Comparison of ENCODE assay signal across 22 cellular contexts in the genomic region with DNA sequence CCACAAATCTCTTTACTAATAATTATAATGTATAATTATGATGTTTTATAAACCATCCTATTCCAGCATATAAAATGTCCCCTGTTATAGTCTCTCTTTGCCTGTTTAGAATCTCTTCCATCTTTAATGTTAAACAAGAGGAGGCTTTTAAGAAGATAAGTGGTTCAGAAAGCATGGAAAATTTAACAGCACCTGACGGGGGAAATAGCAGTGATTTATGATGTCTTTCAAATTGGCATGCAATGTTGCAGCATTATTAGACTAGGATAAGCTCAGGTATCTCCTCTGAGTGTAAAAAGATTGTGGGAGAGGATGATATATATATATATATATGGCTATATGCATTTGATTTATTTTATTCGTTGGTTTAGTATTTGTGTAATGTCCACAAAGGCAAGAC. TPM values are rescaled to one million over a fixed set of nuclear protein-coding genes. Genes with fewer than 3 reads are reported as not detected.
DNase-seq lines count a peak whose midpoint lies in the region; ATAC-seq, FAIRE-seq and TF ChIP-seq lines count a peak whose summit lies in the region.
"Had no signal": no experiment of that assay in that cellular context is flagged by ENCODE, and none has a peak within 500 bp of the region (broad histone marks: within the 10 kb centered on the region; RNA-seq: fewer than 3 reads in every experiment).

No MANE protein-coding gene starts in this region.

- WGBS in K562 (ENCODE audit: insufficient coverage, low coverage, missing lambda C conversion rate): 0% methylated on average over 2 of the region's 2 CpGs

- DNase-seq in NCI-H1436 (lab: John Stamatoyannopoulos, UW) (peak; percentile 9), NCI-H1436 treated with DMSO at 0.1 percent for 48 hours (lab: John Stamatoyannopoulos, UW) (no peak), NCI-H187 (lab: John Stamatoyannopoulos, UW) (peak; percentile 19 to 38), K562 (ENCODE audit: extremely low read depth in 1 of 4, low spot score in 3 of 4) (no peak), gastrocnemius medialis (no peak), GDM1 (lab: John Stamatoyannopoulos, UW) (no peak), iPS-NIHi11 (ENCODE audit: low spot score) (no peak)
- DNase-seq: 8988T; activated CD4-positive, alpha-beta T cell treated with anti-CD3 and anti-CD28 coated beads for 4 hours; BE2C; effector CD4-positive, alpha-beta T cell; esophagus squamous epithelium; NCI-H1694 treated with DMSO at 0.1 percent for 48 hours; stimulated activated CD4-positive, alpha-beta T cell treated with anti-CD3 and anti-CD28 coated beads, Interleukin-4, amount 100 ng/mL, for 4 hours; stomach; SW 1271 had no signal

- no peak for ATAC-seq in K562
- no peak for ATAC-seq in gastrocnemius medialis
- ATAC-seq in GM19452 (IDR thresholded peaks at IDR 0.05; ENCODE audit: unreplicated experiment): no peak

- H3K79me2 ChIP-seq in K562 (ENCODE audit: control insufficient read depth, insufficient read depth, low read length): no peaks in the 10 kb centered on the region

- TF ChIP-seq CTCF in K562 (IDR thresholded peaks at IDR 0.05 in 2 of 3, conservative IDR thresholded peaks at IDR 0.05 in 1 of 3; ENCODE audit: insufficient read depth in 2 of 3, low read depth in 1 of 3, low read length in 3 of 3) (no peak), gastrocnemius medialis (IDR thresholded peaks at IDR 0.05 in 4 of 5, conservative IDR thresholded peaks at IDR 0.05 in 1 of 5) (no peak)

- no peaks in the 10 kb centered on the region for H3K9me1 ChIP-seq in K562 (ENCODE audit: control insufficient read depth, insufficient read depth, low read length)

- no peak for TF ChIP-seq EP300 in K562 (IDR thresholded peaks at IDR 0.05; ENCODE audit: low read length)

- H3K36me3 ChIP-seq in K562 (ENCODE audit: control insufficient read depth, insufficient read depth, low read length) (no peaks in the 10 kb centered on the region), gastrocnemius medialis (no peaks in the 10 kb centered on the region)
- H3K36me3 ChIP-seq: BE2C, esophagus squamous epithelium, prostate gland, stomach had no signal

- H3K9ac ChIP-seq in K562 (ENCODE audit: insufficient read depth in 1 of 2, low read depth in 2 of 2, low read length in 2 of 2): no peak overlapping the region

- H3K27ac ChIP-seq in K562 (ENCODE audit: extremely low read depth, low read depth, low read length) (no peak overlapping the region), gastrocnemius medialis (peak overlapping the region; percentile 77 to 86 (median 82))
- H3K27ac ChIP-seq: HL-60, prostate gland, RWPE1, stomach had no signal

- BruUV-seq in K562 (replicated peaks; lab: Mats Ljungman, UMichigan): no TSS peak

- POLR2A ChIA-PET in K562 (lab: Yijun Ruan, JAX): interaction anchor here (0.6 kb wide), 1 partner anchor 66 kb away, joined by 3 read pairs; no protein-coding TSS in a partner anchor

- no peak for TF ChIP-seq RAD21 in K562 (CRISPR knock-in tag; conservative IDR thresholded peaks at IDR 0.05 in 1 of 2, IDR thresholded peaks at IDR 0.05 in 1 of 2)

- H3K4me3 ChIP-seq in K562 (no peak overlapping the region), gastrocnemius medialis (no peak overlapping the region)
- H3K4me3 ChIP-seq: esophagus squamous epithelium, prostate gland, stomach had no signal

- no peaks in the 10 kb centered on the region for H3K4me1 ChIP-seq in K562 (replicated peaks in 1 of 2; ENCODE audit: control insufficient read depth in 2 of 2, insufficient read depth in 2 of 2, low read length in 2 of 2)
- H3K4me1 ChIP-seq in gastrocnemius medialis: peaks cover 25 to 47% of the 10 kb centered on the region in 2 donors
- H3K4me1 ChIP-seq: BE2C, prostate gland had no signal

- H4K20me1 ChIP-seq in K562 (replicated peaks; ENCODE audit: control insufficient read depth, insufficient read depth, low read length): no peaks in the 10 kb centered on the region

- H3K27me3 ChIP-seq in K562 (ENCODE audit: control insufficient read depth in 2 of 2, insufficient read depth in 2 of 2, low read length in 2 of 2) (peaks cover 0 to 6% of the 10 kb centered on the region in 2 experiments; a peak in 2 of 5 replicates), gastrocnemius medialis (no peaks in the 10 kb centered on the region)
- H3K27me3 ChIP-seq: esophagus squamous epithelium, stomach had no signal

- TF ChIP-seq POLR2A in K562 (conservative IDR thresholded peaks at IDR 0.05) (no peak), gastrocnemius medialis (IDR thresholded peaks at IDR 0.05) (no peak)

- intact Hi-C loops in K562 (cut with micrococcal nuclease) (no loop called here), gastrocnemius medialis (cut with DNase I; ENCODE audit: low total_unique reads) (no loop called here)

- H3K4me2 ChIP-seq in K562 (ENCODE audit: insufficient read depth, low read length): no peak overlapping the region

- CTCF ChIA-PET in K562 (lab: Yijun Ruan, JAX; ENCODE audit: low intra/inter-chr PET ratio): no interaction called here

- H3K9me3 ChIP-seq in K562 (replicated peaks; ENCODE audit: control insufficient read depth, insufficient read depth, low read depth, low read length) (no peaks in the 10 kb centered on the region), gastrocnemius medialis (no peaks in the 10 kb centered on the region)
- H3K9me3 ChIP-seq: BE2C, esophagus squamous epithelium, prostate gland, stomach had no signal

- H2AFZ ChIP-seq in K562 (ENCODE audit: low read depth, low read length): no peak overlapping the region

- FAIRE-seq in K562 (lab: Jason Lieb, UNC): no peak
- FAIRE-seq: TTC549 had no signal

- in situ Hi-C loops in K562 (cut with MboI) (no loop called here), gastrocnemius medialis (cut with MboI; ENCODE audit: low sequenced_read_pairs in 4 of 4) (no loop called here)

TF ChIP-seq in K562, 482 proteins besides CTCF, POLR2A, EP300 and RAD21:
- no peak for TF ChIP-seq FOXJ2 (tag; IDR thresholded peaks at IDR 0.05)
- no peak for TF ChIP-seq NR3C1 (CRISPR knock-in tag; IDR thresholded peaks at IDR 0.05)
- TF ChIP-seq, protein P1, sequence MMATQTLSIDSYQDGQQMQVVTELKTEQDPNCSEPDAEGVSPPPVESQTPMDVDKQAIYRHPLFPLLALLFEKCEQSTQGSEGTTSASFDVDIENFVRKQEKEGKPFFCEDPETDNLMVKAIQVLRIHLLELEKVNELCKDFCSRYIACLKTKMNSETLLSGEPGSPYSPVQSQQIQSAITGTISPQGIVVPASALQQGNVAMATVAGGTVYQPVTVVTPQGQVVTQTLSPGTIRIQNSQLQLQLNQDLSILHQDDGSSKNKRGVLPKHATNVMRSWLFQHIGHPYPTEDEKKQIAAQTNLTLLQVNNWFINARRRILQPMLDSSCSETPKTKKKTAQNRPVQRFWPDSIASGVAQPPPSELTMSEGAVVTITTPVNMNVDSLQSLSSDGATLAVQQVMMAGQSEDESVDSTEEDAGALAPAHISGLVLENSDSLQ (IDR thresholded peaks at IDR 0.05): 0 out of 2 replicates have a peak, but pooled peaks have one; percentile 19
TF ChIP-seq in K562: peak in this region for 1.

RNA-seq across cellular contexts. Expression of a gene that starts 24.4 kb away (rescaled TPM):
- total RNA-seq in K562 (2011; cell fraction: chromatin; rRNA removed; ENCODE audit: low replicate concordance): not detected in 2 replicates
- not detected in 2 replicates for total RNA-seq in K562 (2011; cell fraction: nucleolus; rRNA removed)
- not detected in 2 replicates for total RNA-seq in K562 (2011; cell fraction: nucleoplasm; rRNA removed)
- total RNA-seq in K562 (2014; rRNA removed): 0.05 TPM in 1 of 2 replicates, not detected in the other
- total RNA-seq in K562 (2014; rRNA removed; fragmentation: Illumina TruSeq; extraction: Trizol): 0.04 and 0.06 TPM in 2 replicates
- total RNA-seq in K562 (2015; rRNA removed; fragmentation: Illumina TruSeq; extraction: Trizol): 0.04 and 0.08 TPM in 2 replicates
- 0.04 TPM in 2 replicates for total RNA-seq in K562 (2021)
- 0.04 TPM in 1 of 2 replicates, not detected in the other for polyA plus RNA-seq in K562 (2011; rRNA removed)
- polyA plus RNA-seq in K562 (2011; cell fraction: cytosol; rRNA removed): not detected in 2 replicates
- not detected in 2 replicates for polyA plus RNA-seq in K562 (2011; cell fraction: nucleus; rRNA removed)
- 0.04 TPM in 1 of 2 replicates, not detected in the other for polyA plus RNA-seq in K562 (2012)
- not detected in 2 replicates for polyA plus RNA-seq in K562 (2014; fragmentation: Illumina TruSeq; extraction: Trizol)
- under 1 TPM in 1 of 2 experiments, not detected in 1; 0.01 TPM for polyA plus RNA-seq in K562 (2014; fragmentation: Nextera tagmentation; extraction: Ambion mirVana)
- polyA plus RNA-seq in K562 (2014; rRNA removed): not detected in 2 replicates
- polyA minus RNA-seq in K562 (2011; rRNA and poly(A)+ RNA removed): not detected in 2 replicates
- not detected in 2 replicates for polyA minus RNA-seq in K562 (2011; cell fraction: cytosol; rRNA and poly(A)+ RNA removed)
- polyA minus RNA-seq in K562 (2011; cell fraction: nucleus; rRNA and poly(A)+ RNA removed): not detected in 2 replicates
- 1 to 10 TPM in 3 of 4 donors, under 1 TPM in 1; 0.67 to 1.5 (median 1.3) TPM for total RNA-seq in gastrocnemius medialis
- total RNA-seq: NCI-H460 had no signal

Comparison
In these comparisons a context has a peak if more than half of its experiments do, and no peak if none do; other contexts are left out.
1. DNase-seq: peak in NCI-H1436 (single experiment) and NCI-H187 (2 of 2); none in NCI-H1436 treated with DMSO at 0.1 percent for 48 hours (single experiment), K562 (0 of 4), gastrocnemius medialis (0 of 2), GDM1 (single experiment) and iPS-NIHi11 (single experiment).